ENCODE assay signal across 10 cellular contexts in the genomic region with DNA sequence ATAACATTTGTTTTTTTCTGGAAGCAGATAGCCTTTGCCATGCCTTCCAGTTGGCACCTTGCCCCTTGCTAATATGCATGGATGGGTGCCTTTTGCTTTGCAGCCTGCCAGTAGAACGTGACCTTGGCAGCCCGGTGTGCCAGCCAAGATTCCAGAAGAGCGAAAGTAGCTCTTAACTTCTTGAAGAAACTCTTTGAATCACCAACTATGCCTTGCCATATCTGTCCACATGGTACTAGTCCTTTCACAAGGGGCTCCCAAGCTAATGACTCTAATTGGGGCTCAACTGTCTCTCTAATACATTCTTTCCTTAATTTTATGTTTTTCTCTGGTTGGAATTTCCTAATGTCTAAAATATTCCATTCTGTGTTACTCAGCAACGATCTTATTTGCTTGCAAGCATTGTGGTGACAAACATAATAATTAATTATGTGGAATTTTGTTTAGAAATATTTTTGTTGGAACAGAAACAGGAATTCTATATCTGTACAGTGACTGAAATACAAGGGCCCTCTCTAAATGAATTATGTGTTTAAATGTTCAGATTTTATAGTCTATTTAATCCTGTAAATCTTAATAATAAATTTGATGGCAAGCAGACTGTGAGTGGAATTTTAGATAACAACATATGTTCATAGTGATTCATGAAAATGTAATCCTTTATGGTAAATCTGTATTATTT. TPM values are rescaled to one million over a fixed set of nuclear protein-coding genes. Genes with fewer than 3 reads are reported as not detected.
DNase-seq lines count a peak whose midpoint lies in the region; ATAC-seq, FAIRE-seq and TF ChIP-seq lines count a peak whose summit lies in the region.
"Had no signal": no experiment of that assay in that cellular context is flagged by ENCODE, and none has a peak within 500 bp of the region (broad histone marks: within the 10 kb centered on the region; RNA-seq: fewer than 3 reads in every experiment).

No MANE protein-coding gene starts in this region.

- H3K4me2 ChIP-seq in fibroblast of lung (ENCODE audit: extremely low read depth, insufficient read depth, low read length) = peak overlapping the region; percentile 53
- H3K4me2 ChIP-seq in HepG2 (ENCODE audit: low read depth, low read length) = no peak overlapping the region

- POLR2A ChIA-PET in HepG2 (lab: Yijun Ruan, JAX) = no interaction called here
- POLR2A ChIA-PET in Caco-2 (lab: Charles Lee) = no interaction called here

- no peaks in the 10 kb centered on the region for H4K20me1 ChIP-seq in fibroblast of lung (ENCODE audit: control insufficient read depth, extremely low read depth, insufficient read depth, low read length)
- no peaks in the 10 kb centered on the region for H4K20me1 ChIP-seq in HepG2 (ENCODE audit: insufficient read depth, low read length)

- H3K27me3 Mint-ChIP-seq in Caco-2 (ENCODE audit: insufficient read depth, unreplicated experiment) = no peaks in the 10 kb centered on the region

- 6 to 8% methylated on average over 4 of the region's 4 CpGs for WGBS in pancreas, 2 donors
- 2% methylated on average over 4 of the region's 4 CpGs for WGBS in HepG2 (ENCODE audit: low lambda C conversion rate)

- no peaks in the 10 kb centered on the region for H3K9me3 Mint-ChIP-seq in Caco-2 (ENCODE audit: unreplicated experiment)

- in situ Hi-C loops in HepG2 (cut with HindIII; ENCODE audit: extremely low pct_ligation_motif_present, low pct_unique_long_range_greater_than_20kb) = no loop called here

- no peak overlapping the region for H3K4me3 Mint-ChIP-seq in Caco-2 (ENCODE audit: unreplicated experiment)

- peaks cover 21% of the 10 kb centered on the region for H3K4me1 ChIP-seq in BE2C
- H3K4me1 ChIP-seq in fibroblast of lung (ENCODE audit: control insufficient read depth, extremely low read depth, insufficient read depth, low read length) = peaks cover 2% of the 10 kb centered on the region
- H3K4me1 ChIP-seq in pancreas = peaks cover 3 to 12% (median 8%) of the 10 kb centered on the region in 3 donors
- H3K4me1 ChIP-seq in HepG2 (ENCODE audit: insufficient read depth, low read length) = no peaks in the 10 kb centered on the region
- no peaks in the 10 kb centered on the region for H3K4me1 ChIP-seq in Caco-2

- no peak for TF ChIP-seq POLR2A in HepG2 (IDR thresholded peaks at IDR 0.05; ENCODE audit: insufficient read depth in 1 of 2, low read depth in 2 of 2, low read length in 2 of 2)

- no peak for TF ChIP-seq RAD21 in HepG2 (CRISPR knock-in tag; IDR thresholded peaks at IDR 0.05)

- peak; percentile 17 for DNase-seq in BE2C
- DNase-seq in NCI-H446 treated with DMSO at 0.1 percent for 48 hours (lab: John Stamatoyannopoulos, UW) = peak; percentile 88
- peak; percentile 56 to 63 for DNase-seq in fibroblast of lung (ENCODE audit: low read depth in 2 of 2)
- peak; percentile 66 to 86 (median 85) for DNase-seq in pancreas
- no peak for DNase-seq in HepG2 (ENCODE audit: low spot score)
- DNase-seq in Caco-2 = no peak
- DNase-seq in GF-D8 (lab: John Stamatoyannopoulos, UW) = no peak
- DNase-seq: cortex of kidney had no signal

- no peak overlapping the region for H3K27ac ChIP-seq in fibroblast of lung (ENCODE audit: insufficient read depth, low read length)
- H3K27ac ChIP-seq in pancreas = peak overlapping the region in 1 of 4 donors; percentile 39
- no peak overlapping the region for H3K27ac ChIP-seq in HepG2 (ENCODE audit: extremely low read length, insufficient read depth, low read length)

- no peaks in the 10 kb centered on the region for H3K36me3 ChIP-seq in BE2C
- H3K36me3 ChIP-seq in fibroblast of lung (ENCODE audit: control insufficient read depth, insufficient read depth, low read length) = no peaks in the 10 kb centered on the region
- no peaks in the 10 kb centered on the region for H3K36me3 ChIP-seq in pancreas
- H3K36me3 ChIP-seq in HepG2 (replicated peaks in 1 of 2; ENCODE audit: control insufficient read depth in 1 of 2, insufficient read depth in 2 of 2, low read length in 2 of 2) = no peaks in the 10 kb centered on the region
- no peaks in the 10 kb centered on the region for H3K36me3 ChIP-seq in Caco-2 (ENCODE audit: control insufficient read depth, insufficient read depth, low read length)

- H3K27me3 ChIP-seq in BE2C (no peaks in the 10 kb centered on the region), fibroblast of lung (ENCODE audit: control insufficient read depth, insufficient read depth, low read length) (no peaks in the 10 kb centered on the region), pancreas (peaks cover 0 to 4% (median 0%) of the 10 kb centered on the region in 4 donors), HepG2 (ENCODE audit: control insufficient read depth in 1 of 2, insufficient read depth in 2 of 2, low read length in 2 of 2) (no peaks in the 10 kb centered on the region), Caco-2 (replicated peaks; ENCODE audit: control insufficient read depth, insufficient read depth, low read length) (no peaks in the 10 kb centered on the region)

- H3K9me3 ChIP-seq in BE2C = no peaks in the 10 kb centered on the region
- H3K9me3 ChIP-seq in fibroblast of lung (ENCODE audit: control insufficient read depth, insufficient read depth, low read depth, low read length) = no peaks in the 10 kb centered on the region
- no peaks in the 10 kb centered on the region for H3K9me3 ChIP-seq in pancreas
- H3K9me3 ChIP-seq in HepG2 (ENCODE audit: low read length) = no peaks in the 10 kb centered on the region
- no peaks in the 10 kb centered on the region for H3K9me3 ChIP-seq in Caco-2

- FAIRE-seq in pancreas (lab: Jason Lieb, UNC) (peak; percentile 84), HepG2 (lab: Jason Lieb, UNC) (no peak)

- H3K79me2 ChIP-seq in fibroblast of lung (ENCODE audit: control insufficient read depth, insufficient read depth, low read length) (no peaks in the 10 kb centered on the region), HepG2 (ENCODE audit: insufficient read depth, low read length) (no peaks in the 10 kb centered on the region)

- H3K9ac ChIP-seq in fibroblast of lung (ENCODE audit: insufficient read depth, low read length) = no peak overlapping the region
- no peak overlapping the region for H3K9ac ChIP-seq in HepG2 (ENCODE audit: insufficient read depth, low read depth, low read length)

- TF ChIP-seq CTCF in BE2C (IDR thresholded peaks at IDR 0.05; ENCODE audit: low read depth, low read length) (no peak), fibroblast of lung (conservative IDR thresholded peaks at IDR 0.05 in 1 of 2, IDR thresholded peaks at IDR 0.05 in 1 of 2; ENCODE audit: low read depth in 1 of 2, low read length in 2 of 2) (no peak), pancreas (IDR thresholded peaks at IDR 0.05) (no peak), HepG2 (CRISPR knock-in tag; IDR thresholded peaks at IDR 0.05) (no peak), Caco-2 (IDR thresholded peaks at IDR 0.05; ENCODE audit: insufficient read depth in 1 of 2, low read depth in 1 of 2, low read length in 1 of 2, severe bottlenecking in 1 of 2, unreplicated experiment in 1 of 2) (no peak)

- peak; percentile 94 to 100 (median 99) for ATAC-seq in pancreas
- no peak for ATAC-seq in HepG2
- no peak for ATAC-seq in HG03432 (IDR thresholded peaks at IDR 0.05; ENCODE audit: unreplicated experiment)
- ATAC-seq: left colon had no signal

- no TSS peak for BruUV-seq in HepG2 (replicated peaks; lab: Mats Ljungman, UMichigan)
- no TSS peak for BruUV-seq in Caco-2 (replicated peaks; lab: Mats Ljungman, UMichigan)

- intact Hi-C loops in pancreas (cut with DNase I) = no loop called here
- intact Hi-C loops in HepG2 (cut with micrococcal nuclease; ENCODE audit: unreplicated experiment) = no loop called here
- intact Hi-C loops in Caco-2 (cut with micrococcal nuclease; ENCODE audit: unreplicated experiment) = no loop called here

- H2AFZ ChIP-seq in fibroblast of lung (ENCODE audit: low read length) (no peak overlapping the region), HepG2 (ENCODE audit: low read length) (no peak overlapping the region)

- H3K27ac Mint-ChIP-seq in Caco-2 (ENCODE audit: unreplicated experiment) = no peak overlapping the region

- no peaks in the 10 kb centered on the region for H3K4me1 Mint-ChIP-seq in Caco-2 (ENCODE audit: low read depth, unreplicated experiment)

- H3K36me3 Mint-ChIP-seq in Caco-2 (ENCODE audit: insufficient read depth, unreplicated experiment) = no peaks in the 10 kb centered on the region

- TF ChIP-seq EP300 in HepG2 (IDR thresholded peaks at IDR 0.05; ENCODE audit: low read depth in 2 of 2, low read length in 2 of 2) = no peak
- no peak for TF ChIP-seq EP300 in HepG2 (CRISPR knock-in tag; IDR thresholded peaks at IDR 0.05; ENCODE audit: borderline replicate concordance)

- H3K4me3 ChIP-seq in BE2C (ENCODE audit: low read depth, low read length) (no peak overlapping the region), fibroblast of lung (replicated peaks in 1 of 4; ENCODE audit: control extremely low read depth in 1 of 4, insufficient read depth in 1 of 4, low read depth in 3 of 4, low read length in 4 of 4) (peak overlapping the region in 2 of 4 experiments; percentile 0 to 8), pancreas (no peak overlapping the region), HepG2 (replicated peaks in 1 of 3; ENCODE audit: insufficient read depth in 1 of 3, low read depth in 2 of 3, low read length in 3 of 3) (no peak overlapping the region), Caco-2 (ENCODE audit: low read depth, low read length) (no peak overlapping the region)

- CTCF ChIA-PET in HepG2 (lab: Yijun Ruan, JAX; ENCODE audit: low intra/inter-chr PET ratio, low total read pairs) = no interaction called here
- CTCF ChIA-PET in Caco-2 (lab: Charles Lee) = no interaction called here

RNA-seq across cellular contexts. Expression of gene HDAC9, which starts 45.8 kb away (rescaled TPM):
- polyA plus RNA-seq in BE2C (2012; ENCODE audit: insufficient read depth, insufficient read length, low read depth) = 20.5 TPM
- total RNA-seq in fibroblast of lung (3.6 and 7.9 TPM in 2 replicates), pancreas (10 to 100 TPM in 1 of 6 donors, 1 to 10 TPM in 5; 1.3 to 12.3 (median 3.5) TPM), HepG2 (2016; rRNA removed; fragmentation: Illumina TruSeq; extraction: Trizol) (0.06 and 0.07 TPM in 2 replicates), Caco-2 (2022) (0.27 and 0.81 TPM in 2 replicates)
- polyA plus RNA-seq in fibroblast of lung (2.9 and 5.0 TPM in 2 replicates), pancreas (1 to 10 TPM; 1.5 to 4.8 TPM), HepG2 (2011; rRNA removed) (0.05 and 0.09 TPM in 2 replicates)
- polyA plus RNA-seq in fibroblast of lung (2012) = 1.3 and 3.2 TPM in 2 replicates
- polyA minus RNA-seq in fibroblast of lung (ENCODE audit: low replicate concordance) = 2.4 and 5.8 TPM in 2 replicates
- not detected in 2 replicates for total RNA-seq in HepG2 (2016; cell fraction: cytosol; rRNA removed; fragmentation: Illumina TruSeq; extraction: Trizol; ENCODE audit: low read depth)
- 0.12 and 0.15 TPM in 2 replicates for total RNA-seq in HepG2 (2016; cell fraction: insoluble cytoplasmic fraction; rRNA removed; fragmentation: Illumina TruSeq; extraction: Trizol)
- 0.03 and 0.10 TPM in 2 replicates for total RNA-seq in HepG2 (2016; cell fraction: membrane; rRNA removed; fragmentation: Illumina TruSeq; extraction: Trizol)
- not detected in 2 replicates for total RNA-seq in HepG2 (2016; cell fraction: nucleus; rRNA removed; fragmentation: Illumina TruSeq; extraction: Trizol)
- polyA plus RNA-seq in HepG2 (2011; cell fraction: cytosol; rRNA removed) = 0.04 TPM in 1 of 2 replicates, not detected in the other
- polyA plus RNA-seq in HepG2 (2011; cell fraction: nucleus; rRNA removed) = 0.07 and 0.10 TPM in 2 replicates
- polyA plus RNA-seq in HepG2 (2012) = not detected in 2 replicates
- not detected in 2 replicates for polyA plus RNA-seq in HepG2 (2016; cell fraction: cytosol; fragmentation: Illumina TruSeq; extraction: Trizol; ENCODE audit: low read depth)
- 0.11 and 0.14 TPM in 2 replicates for polyA plus RNA-seq in HepG2 (2016; cell fraction: insoluble cytoplasmic fraction; fragmentation: Illumina TruSeq; extraction: Trizol; ENCODE audit: low read depth)
- not detected in 2 replicates for polyA plus RNA-seq in HepG2 (2016; cell fraction: membrane; fragmentation: Illumina TruSeq; extraction: Trizol; ENCODE audit: low read depth)
- not detected in 2 replicates for polyA plus RNA-seq in HepG2 (2016; cell fraction: nucleus; fragmentation: Illumina TruSeq; extraction: Trizol; ENCODE audit: insufficient read depth, low read depth)
- 1.6 TPM in 1 of 2 replicates, not detected in the other for polyA minus RNA-seq in HepG2 (2011; rRNA and poly(A)+ RNA removed; ENCODE audit: low replicate concordance)
- polyA minus RNA-seq in HepG2 (2011; cell fraction: cytosol; rRNA and poly(A)+ RNA removed) = not detected in 2 replicates
- polyA minus RNA-seq in HepG2 (2011; cell fraction: nucleus; rRNA and poly(A)+ RNA removed) = 0.25 and 0.64 TPM in 2 replicates

Comparison
In these comparisons a context has a peak if more than half of its experiments do, and no peak if none do; other contexts are left out.
1. DNase-seq: peak in BE2C (single experiment), NCI-H446 treated with DMSO at 0.1 percent for 48 hours (single experiment), fibroblast of lung (2 of 2) and pancreas (6 of 6); none in HepG2 (single experiment), Caco-2 (0 of 2) and GF-D8 (single experiment).
2. ATAC-seq: peak in pancreas (4 of 4); none in HepG2 (single experiment) and HG03432 (single experiment).